11 cellular contexts compared by ENCODE assay signal in the genomic region with DNA sequence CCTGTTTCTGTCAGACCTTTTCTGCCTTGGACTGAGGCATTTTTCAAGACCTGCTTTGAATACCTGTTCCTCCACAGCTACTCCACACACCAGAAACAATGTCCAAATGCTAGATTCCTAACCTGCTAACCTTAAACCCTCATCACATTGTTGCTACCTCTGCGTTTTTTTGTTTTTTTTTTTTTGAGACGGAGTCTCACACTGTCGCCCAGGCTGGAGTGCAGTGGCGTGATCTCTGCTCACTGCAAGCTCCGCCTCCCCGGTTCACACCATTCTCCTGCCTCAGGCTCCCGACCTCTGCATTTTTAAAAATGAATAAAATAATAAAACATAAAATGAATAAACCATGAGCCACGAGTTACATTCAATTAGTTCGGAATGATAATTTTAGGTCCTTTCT. TPM values are rescaled to one million over a fixed set of nuclear protein-coding genes. Genes with fewer than 3 reads are reported as not detected.
DNase-seq lines count a peak whose midpoint lies in the region; ATAC-seq, FAIRE-seq and TF ChIP-seq lines count a peak whose summit lies in the region.
"Had no signal": no experiment of that assay in that cellular context is flagged by ENCODE, and none has a peak within 500 bp of the region (broad histone marks: within the 10 kb centered on the region; RNA-seq: fewer than 3 reads in every experiment).

No MANE protein-coding gene starts in this region.

- POLR2A ChIA-PET in HepG2 (lab: Yijun Ruan, JAX), result interaction anchor here (3.6 kb wide), 1 partner anchor 12 kb away, joined by 61 read pairs; a partner anchor contains a TSS

- no peak for TF ChIP-seq RAD21 in HepG2 (CRISPR knock-in tag; IDR thresholded peaks at IDR 0.05)

- 3% methylated on average over 9 of the region's 9 CpGs for WGBS in HepG2 (ENCODE audit: low lambda C conversion rate)
- WGBS in right lobe of liver (ENCODE audit: insufficient coverage, low coverage, low lambda C conversion rate, missing lambda C conversion rate), result 91% methylated on average over 9 of the region's 9 CpGs
- WGBS in mesodermal cell (ENCODE audit: insufficient coverage in 2 of 2), 2 experiments, result 81% methylated on average over 5 of the region's 9 CpGs; no CpG with 5 or more reads in 1 of the 2 experiments

- H2AFZ ChIP-seq in HepG2 (ENCODE audit: low read length), result peak overlapping the region; percentile 93

- TF ChIP-seq CTCF in HepG2 (CRISPR knock-in tag; IDR thresholded peaks at IDR 0.05) (no peak), right lobe of liver (IDR thresholded peaks at IDR 0.05) (no peak)

- no peaks in the 10 kb centered on the region for H4K20me1 ChIP-seq in HepG2 (ENCODE audit: insufficient read depth, low read length)

- in situ Hi-C loops in HepG2 (cut with HindIII; ENCODE audit: extremely low pct_ligation_motif_present, low pct_unique_long_range_greater_than_20kb), result loop anchor here (10.0 kb wide), 2 partner anchors 128 to 328 kb away; no protein-coding TSS in a partner anchor

- no TSS peak for BruUV-seq in HepG2 (replicated peaks; lab: Mats Ljungman, UMichigan)

- peak; percentile 66 for FAIRE-seq in HepG2 (lab: Jason Lieb, UNC)

- H3K36me3 ChIP-seq in HepG2 (replicated peaks in 1 of 2; ENCODE audit: control insufficient read depth in 1 of 2, insufficient read depth in 2 of 2, low read length in 2 of 2) (no peaks in the 10 kb centered on the region; a peak in 1 of 5 replicates), right lobe of liver (no peaks in the 10 kb centered on the region), adipocyte (ENCODE audit: control insufficient read depth, insufficient read depth, low read length, severe bottlenecking) (peaks cover 6% of the 10 kb centered on the region), mesodermal cell (ENCODE audit: control insufficient read depth, insufficient read depth, low read length) (no peaks in the 10 kb centered on the region)

- H3K4me2 ChIP-seq in HepG2 (ENCODE audit: low read depth, low read length), result peak overlapping the region; percentile 92

- H3K4me1 ChIP-seq in HepG2 (ENCODE audit: insufficient read depth, low read length), result peaks cover 15% of the 10 kb centered on the region
- H3K4me1 ChIP-seq in right lobe of liver, result peaks cover 0 to 9% (median 3%) of the 10 kb centered on the region in 4 donors
- peaks cover 12% of the 10 kb centered on the region for H3K4me1 ChIP-seq in adipocyte (ENCODE audit: control insufficient read depth, insufficient read depth, low read length)
- H3K4me1 ChIP-seq in mesodermal cell (ENCODE audit: control insufficient read depth, insufficient read depth, low read length, poor library complexity, severe bottlenecking), result peaks cover 5% of the 10 kb centered on the region

- intact Hi-C loops in HepG2 (cut with micrococcal nuclease; ENCODE audit: unreplicated experiment), result loop anchor here (10.0 kb wide), 1 partner anchor 212 kb away; a partner anchor contains a TSS
- intact Hi-C loops in right lobe of liver (cut with DNase I), result no loop called here

- H3K9me3 ChIP-seq in HepG2 (ENCODE audit: low read length), result no peaks in the 10 kb centered on the region
- H3K9me3 ChIP-seq in right lobe of liver, result no peaks in the 10 kb centered on the region
- no peaks in the 10 kb centered on the region for H3K9me3 ChIP-seq in adipocyte (ENCODE audit: control insufficient read depth, low read length)
- no peaks in the 10 kb centered on the region for H3K9me3 ChIP-seq in mesodermal cell (ENCODE audit: control insufficient read depth, low read length)

- H3K79me2 ChIP-seq in HepG2 (ENCODE audit: insufficient read depth, low read length), result peaks cover 10% of the 10 kb centered on the region

- no peaks in the 10 kb centered on the region; a peak in 2 of 5 replicates for H3K27me3 ChIP-seq in HepG2 (ENCODE audit: control insufficient read depth in 1 of 2, insufficient read depth in 2 of 2, low read length in 2 of 2)
- no peaks in the 10 kb centered on the region for H3K27me3 ChIP-seq in right lobe of liver
- H3K27me3 ChIP-seq in adipocyte (replicated peaks; ENCODE audit: control insufficient read depth, insufficient read depth, low read length), result no peaks in the 10 kb centered on the region

- DNase-seq in HepG2 (ENCODE audit: low spot score) (no peak), right lobe of liver (no peak), adipocyte (ENCODE audit: low read depth) (no peak), GOT3 (lab: John Stamatoyannopoulos, UW) (no peak), NK-92 (lab: John Stamatoyannopoulos, UW; ENCODE audit: unreplicated experiment) (no peak)
- DNase-seq: DMS79, NCI-H2029 treated with DMSO at 0.1 percent for 48 hours had no signal

- TF ChIP-seq EP300 in HepG2 (IDR thresholded peaks at IDR 0.05; ENCODE audit: low read depth in 2 of 2, low read length in 2 of 2), result no peak
- no peak for TF ChIP-seq EP300 in HepG2 (CRISPR knock-in tag; IDR thresholded peaks at IDR 0.05; ENCODE audit: borderline replicate concordance)

- H3K4me3 ChIP-seq in HepG2 (replicated peaks in 1 of 3; ENCODE audit: insufficient read depth in 1 of 3, low read depth in 2 of 3, low read length in 3 of 3) (peak overlapping the region; percentile 77 to 82 (median 77)), right lobe of liver (peak overlapping the region in 1 of 3 donors; percentile 93), adipocyte (ENCODE audit: low read length) (peak overlapping the region; percentile 99), mesodermal cell (ENCODE audit: extremely low read depth, insufficient read depth, low read length, poor library complexity, severe bottlenecking) (peak overlapping the region; percentile 71)

- peak overlapping the region; percentile 75 for H3K9ac ChIP-seq in HepG2 (ENCODE audit: insufficient read depth, low read depth, low read length)
- peak overlapping the region; percentile 97 for H3K9ac ChIP-seq in adipocyte (ENCODE audit: low read length)

- ATAC-seq in HepG2, result no peak
- ATAC-seq in right lobe of liver, result no peak
- ATAC-seq in GM18520 (IDR thresholded peaks at IDR 0.05; ENCODE audit: unreplicated experiment), result no peak
- ATAC-seq in HG03039 (IDR thresholded peaks at IDR 0.05; ENCODE audit: unreplicated experiment), result no peak

- H3K27ac ChIP-seq in HepG2 (ENCODE audit: extremely low read length, insufficient read depth, low read length), result peak overlapping the region; percentile 74
- H3K27ac ChIP-seq in right lobe of liver, result no peak overlapping the region
- H3K27ac ChIP-seq in mesodermal cell (ENCODE audit: low read depth, low read length, severe bottlenecking), result no peak overlapping the region

- TF ChIP-seq POLR2A in HepG2 (IDR thresholded peaks at IDR 0.05; ENCODE audit: insufficient read depth in 1 of 2, low read depth in 2 of 2, low read length in 2 of 2) (no peak), right lobe of liver (IDR thresholded peaks at IDR 0.05) (no peak)

- CTCF ChIA-PET in HepG2 (lab: Yijun Ruan, JAX; ENCODE audit: low intra/inter-chr PET ratio, low total read pairs), result interaction anchor here (0.6 kb wide), 1 partner anchor 12 kb away, joined by 3 read pairs; no protein-coding TSS in a partner anchor

RNA-seq across cellular contexts. Expression of a gene that starts 1.2 kb away (rescaled TPM):
- total RNA-seq in HepG2 (2016; rRNA removed; fragmentation: Illumina TruSeq; extraction: Trizol) (23.9 and 32.2 TPM in 2 replicates), right lobe of liver (10 to 100 TPM; 29.0 to 37.0 (median 32.1) TPM)
- 7.9 and 8.2 TPM in 2 replicates for total RNA-seq in HepG2 (2016; cell fraction: cytosol; rRNA removed; fragmentation: Illumina TruSeq; extraction: Trizol; ENCODE audit: low read depth)
- 22.0 and 33.0 TPM in 2 replicates for total RNA-seq in HepG2 (2016; cell fraction: insoluble cytoplasmic fraction; rRNA removed; fragmentation: Illumina TruSeq; extraction: Trizol)
- total RNA-seq in HepG2 (2016; cell fraction: membrane; rRNA removed; fragmentation: Illumina TruSeq; extraction: Trizol), result 14.6 and 15.0 TPM in 2 replicates
- 25.4 and 27.7 TPM in 2 replicates for total RNA-seq in HepG2 (2016; cell fraction: nucleus; rRNA removed; fragmentation: Illumina TruSeq; extraction: Trizol)
- polyA plus RNA-seq in HepG2 (2011; rRNA removed), result 22.1 and 26.0 TPM in 2 replicates
- polyA plus RNA-seq in HepG2 (2011; cell fraction: cytosol; rRNA removed), result 11.4 and 16.3 TPM in 2 replicates
- 12.6 and 14.7 TPM in 2 replicates for polyA plus RNA-seq in HepG2 (2011; cell fraction: nucleus; rRNA removed)
- 24.1 and 25.8 TPM in 2 replicates for polyA plus RNA-seq in HepG2 (2012)
- 6.6 and 6.8 TPM in 2 replicates for polyA plus RNA-seq in HepG2 (2016; cell fraction: cytosol; fragmentation: Illumina TruSeq; extraction: Trizol; ENCODE audit: low read depth)
- 16.8 and 19.4 TPM in 2 replicates for polyA plus RNA-seq in HepG2 (2016; cell fraction: insoluble cytoplasmic fraction; fragmentation: Illumina TruSeq; extraction: Trizol; ENCODE audit: low read depth)
- 10.3 and 12.1 TPM in 2 replicates for polyA plus RNA-seq in HepG2 (2016; cell fraction: membrane; fragmentation: Illumina TruSeq; extraction: Trizol; ENCODE audit: low read depth)
- polyA plus RNA-seq in HepG2 (2016; cell fraction: nucleus; fragmentation: Illumina TruSeq; extraction: Trizol; ENCODE audit: insufficient read depth, low read depth), result 31.1 and 31.6 TPM in 2 replicates
- polyA minus RNA-seq in HepG2 (2011; rRNA and poly(A)+ RNA removed; ENCODE audit: low replicate concordance), result 18.1 and 18.8 TPM in 2 replicates
- 7.6 and 13.6 TPM in 2 replicates for polyA minus RNA-seq in HepG2 (2011; cell fraction: cytosol; rRNA and poly(A)+ RNA removed)
- 6.8 and 8.6 TPM in 2 replicates for polyA minus RNA-seq in HepG2 (2011; cell fraction: nucleus; rRNA and poly(A)+ RNA removed)
- 24.3 TPM for polyA plus RNA-seq in mesodermal cell (2013, experiment 1 of 2)
- 23.2 TPM for polyA plus RNA-seq in mesodermal cell (2013, experiment 2 of 2)

RNA-seq across cellular contexts. Expression of a gene that starts 12.3 kb away (rescaled TPM):
- total RNA-seq in HepG2 (2016; rRNA removed; fragmentation: Illumina TruSeq; extraction: Trizol) (144 and 202 TPM in 2 replicates), right lobe of liver (10 to 100 TPM; 11.2 to 29.2 (median 16.5) TPM)
- 18.7 and 21.1 TPM in 2 replicates for total RNA-seq in HepG2 (2016; cell fraction: cytosol; rRNA removed; fragmentation: Illumina TruSeq; extraction: Trizol; ENCODE audit: low read depth)
- 144 and 223 TPM in 2 replicates for total RNA-seq in HepG2 (2016; cell fraction: insoluble cytoplasmic fraction; rRNA removed; fragmentation: Illumina TruSeq; extraction: Trizol)
- 75.0 TPM in 2 replicates for total RNA-seq in HepG2 (2016; cell fraction: membrane; rRNA removed; fragmentation: Illumina TruSeq; extraction: Trizol)
- total RNA-seq in HepG2 (2016; cell fraction: nucleus; rRNA removed; fragmentation: Illumina TruSeq; extraction: Trizol), result 60.3 and 65.1 TPM in 2 replicates
- 59.0 and 74.2 TPM in 2 replicates for polyA plus RNA-seq in HepG2 (2011; rRNA removed)
- polyA plus RNA-seq in HepG2 (2011; cell fraction: cytosol; rRNA removed), result 53.5 and 73.2 TPM in 2 replicates
- 9.9 and 13.8 TPM in 2 replicates for polyA plus RNA-seq in HepG2 (2011; cell fraction: nucleus; rRNA removed)
- polyA plus RNA-seq in HepG2 (2012), result 62.2 and 66.4 TPM in 2 replicates
- polyA plus RNA-seq in HepG2 (2016; cell fraction: cytosol; fragmentation: Illumina TruSeq; extraction: Trizol; ENCODE audit: low read depth), result 20.3 and 21.1 TPM in 2 replicates
- polyA plus RNA-seq in HepG2 (2016; cell fraction: insoluble cytoplasmic fraction; fragmentation: Illumina TruSeq; extraction: Trizol; ENCODE audit: low read depth), result 209 and 228 TPM in 2 replicates
- 57.0 and 58.9 TPM in 2 replicates for polyA plus RNA-seq in HepG2 (2016; cell fraction: membrane; fragmentation: Illumina TruSeq; extraction: Trizol; ENCODE audit: low read depth)
- 73.7 and 81.3 TPM in 2 replicates for polyA plus RNA-seq in HepG2 (2016; cell fraction: nucleus; fragmentation: Illumina TruSeq; extraction: Trizol; ENCODE audit: insufficient read depth, low read depth)
- 69.1 and 72.7 TPM in 2 replicates for polyA minus RNA-seq in HepG2 (2011; rRNA and poly(A)+ RNA removed; ENCODE audit: low replicate concordance)
- 31.7 and 39.2 TPM in 2 replicates for polyA minus RNA-seq in HepG2 (2011; cell fraction: cytosol; rRNA and poly(A)+ RNA removed)
- 17.1 and 20.0 TPM in 2 replicates for polyA minus RNA-seq in HepG2 (2011; cell fraction: nucleus; rRNA and poly(A)+ RNA removed)
- polyA plus RNA-seq in mesodermal cell (2013, experiment 1 of 2), result 43.4 TPM
- polyA plus RNA-seq in mesodermal cell (2013, experiment 2 of 2), result 44.6 TPM

RNA-seq across cellular contexts. Expression of a gene that starts 47.7 kb away (rescaled TPM):
- total RNA-seq in HepG2 (2016; rRNA removed; fragmentation: Illumina TruSeq; extraction: Trizol) (not detected in 2 replicates), right lobe of liver (under 1 TPM; 0.12 to 0.84 (median 0.23) TPM)
- total RNA-seq in HepG2 (2016; cell fraction: cytosol; rRNA removed; fragmentation: Illumina TruSeq; extraction: Trizol; ENCODE audit: low read depth), result not detected in 2 replicates
- total RNA-seq in HepG2 (2016; cell fraction: insoluble cytoplasmic fraction; rRNA removed; fragmentation: Illumina TruSeq; extraction: Trizol), result not detected in 2 replicates
- not detected in 2 replicates for total RNA-seq in HepG2 (2016; cell fraction: membrane; rRNA removed; fragmentation: Illumina TruSeq; extraction: Trizol)
- total RNA-seq in HepG2 (2016; cell fraction: nucleus; rRNA removed; fragmentation: Illumina TruSeq; extraction: Trizol), result not detected in 2 replicates
- polyA plus RNA-seq in HepG2 (2011; rRNA removed), result 0.10 and 0.16 TPM in 2 replicates
- polyA plus RNA-seq in HepG2 (2011; cell fraction: cytosol; rRNA removed), result 0.15 TPM in 1 of 2 replicates, not detected in the other
- 0.36 and 0.40 TPM in 2 replicates for polyA plus RNA-seq in HepG2 (2011; cell fraction: nucleus; rRNA removed)
- polyA plus RNA-seq in HepG2 (2012), result 0.05 and 0.16 TPM in 2 replicates
- polyA plus RNA-seq in HepG2 (2016; cell fraction: cytosol; fragmentation: Illumina TruSeq; extraction: Trizol; ENCODE audit: low read depth), result not detected in 2 replicates
- not detected in 2 replicates for polyA plus RNA-seq in HepG2 (2016; cell fraction: insoluble cytoplasmic fraction; fragmentation: Illumina TruSeq; extraction: Trizol; ENCODE audit: low read depth)
- not detected in 2 replicates for polyA plus RNA-seq in HepG2 (2016; cell fraction: membrane; fragmentation: Illumina TruSeq; extraction: Trizol; ENCODE audit: low read depth)
- not detected in 2 replicates for polyA plus RNA-seq in HepG2 (2016; cell fraction: nucleus; fragmentation: Illumina TruSeq; extraction: Trizol; ENCODE audit: insufficient read depth, low read depth)
- 0.26 TPM in 1 of 2 replicates, not detected in the other for polyA minus RNA-seq in HepG2 (2011; rRNA and poly(A)+ RNA removed; ENCODE audit: low replicate concordance)
- polyA minus RNA-seq in HepG2 (2011; cell fraction: cytosol; rRNA and poly(A)+ RNA removed), result not detected in 2 replicates
- not detected in 2 replicates for polyA minus RNA-seq in HepG2 (2011; cell fraction: nucleus; rRNA and poly(A)+ RNA removed)
- 2.8 TPM for polyA plus RNA-seq in mesodermal cell (2013, experiment 1 of 2)
- polyA plus RNA-seq in mesodermal cell (2013, experiment 2 of 2), result 2.9 TPM
- total RNA-seq: H4 had no signal
